ENCODE assay signal across 22 cellular contexts in the genomic region with DNA sequence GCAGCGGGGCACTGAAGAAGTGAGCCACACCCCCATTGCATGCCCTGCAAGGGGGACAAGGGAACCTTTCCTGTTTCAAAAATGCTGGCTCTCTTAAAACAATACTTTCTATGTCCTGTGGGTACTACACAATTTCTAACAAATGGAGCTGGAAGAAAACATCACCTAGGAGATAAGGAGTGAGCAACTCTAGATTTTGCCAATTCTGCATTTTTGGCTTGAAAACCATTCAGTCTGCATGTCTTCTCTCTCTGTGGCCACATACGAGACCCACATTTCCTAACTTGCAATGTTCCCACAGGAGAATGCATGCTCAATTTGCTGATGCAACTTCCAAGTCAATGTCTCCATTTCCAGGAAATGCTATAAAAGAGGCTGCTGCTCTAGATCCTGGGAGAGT.
"Had no signal": no experiment of that assay in that cellular context is flagged by ENCODE, and none has a peak within 500 bp of the region (broad histone marks: within the 10 kb centered on the region; RNA-seq: fewer than 3 reads in every experiment).

No MANE protein-coding gene starts in this region.

- H3K27ac ChIP-seq: ascending aorta, cardiac muscle cell, left lung, spleen, tibial nerve had no signal

- H3K4me3 Mint-ChIP-seq: activated CD4-positive, alpha-beta memory T cell treated with anti-CD3 and anti-CD28 coated beads for 36 hours; activated CD4-positive, alpha-beta T cell treated with anti-CD3 and anti-CD28 coated beads, Interleukin-2, amount 10 ng/mL, durations not matched to agents 24 days and 14 days; activated naive CD4-positive, alpha-beta T cell treated with anti-CD3 and anti-CD28 coated beads for 36 hours; activated naive CD8-positive, alpha-beta T cell treated with anti-CD3 and anti-CD28 coated beads, Interleukin-2, amount 10 ng/mL, durations not matched to agents 7 days and 5 days; activated T-helper 1 cell treated with anti-CD3 and anti-CD28 coated beads, Interleukin-12 subunit alpha, Interleukin-12 subunit beta, Interleukin-2, Interleukin-4 antibody, amounts not matched to agents 30 ng/mL and 10 ng/mL and 1 ng/mL, durations not matched to agents 14 hours and 24 hours and 36 hours; brain; natural killer cell had no signal

- H3K36me3 Mint-ChIP-seq: activated CD4-positive, alpha-beta memory T cell treated with anti-CD3 and anti-CD28 coated beads for 36 hours; activated naive CD8-positive, alpha-beta T cell treated with anti-CD3 and anti-CD28 coated beads, Interleukin-2, amount 10 ng/mL, durations not matched to agents 7 days and 5 days; brain; natural killer cell had no signal

- H3K27me3 Mint-ChIP-seq: activated CD4-positive, alpha-beta T cell treated with anti-CD3 and anti-CD28 coated beads, Interleukin-2, amount 10 ng/mL, durations not matched to agents 24 days and 14 days; activated naive CD8-positive, alpha-beta T cell treated with anti-CD3 and anti-CD28 coated beads, Interleukin-2, amount 10 ng/mL, durations not matched to agents 7 days and 5 days had no signal

- H3K27ac Mint-ChIP-seq: activated CD4-positive, alpha-beta memory T cell treated with anti-CD3 and anti-CD28 coated beads for 36 hours; activated CD4-positive, alpha-beta T cell treated with anti-CD3 and anti-CD28 coated beads, Interleukin-2, amount 10 ng/mL, durations not matched to agents 24 days and 14 days; activated naive CD4-positive, alpha-beta T cell treated with anti-CD3 and anti-CD28 coated beads for 36 hours; activated naive CD8-positive, alpha-beta T cell treated with anti-CD3 and anti-CD28 coated beads, Interleukin-2, amount 10 ng/mL, durations not matched to agents 7 days and 5 days; activated T-helper 1 cell treated with anti-CD3 and anti-CD28 coated beads, Interleukin-12 subunit alpha, Interleukin-12 subunit beta, Interleukin-2, Interleukin-4 antibody, amounts not matched to agents 30 ng/mL and 10 ng/mL and 1 ng/mL, durations not matched to agents 14 hours and 24 hours and 36 hours; brain; natural killer cell had no signal

- H3K4me1 Mint-ChIP-seq: activated CD4-positive, alpha-beta T cell treated with anti-CD3 and anti-CD28 coated beads, Interleukin-2, amount 10 ng/mL, durations not matched to agents 24 days and 14 days; activated naive CD8-positive, alpha-beta T cell treated with anti-CD3 and anti-CD28 coated beads, Interleukin-2, amount 10 ng/mL, durations not matched to agents 7 days and 5 days; natural killer cell had no signal

- ATAC-seq: left lung, natural killer cell, right cardiac atrium had no signal

- H3K4me3 ChIP-seq: ascending aorta, cardiac muscle cell, heart right ventricle, left lung, lung, spleen, tibial nerve had no signal

- H3K4me1 ChIP-seq: ascending aorta, left lung, spleen, tibial nerve had no signal

- H3K36me3 ChIP-seq: ascending aorta, cardiac muscle cell, heart right ventricle, left lung, spleen, tibial nerve had no signal

- H3K9me3 Mint-ChIP-seq: activated CD4-positive, alpha-beta memory T cell treated with anti-CD3 and anti-CD28 coated beads for 36 hours; activated CD4-positive, alpha-beta T cell treated with anti-CD3 and anti-CD28 coated beads, Interleukin-2, amount 10 ng/mL, durations not matched to agents 24 days and 14 days; activated naive CD4-positive, alpha-beta T cell treated with anti-CD3 and anti-CD28 coated beads for 36 hours; activated naive CD8-positive, alpha-beta T cell treated with anti-CD3 and anti-CD28 coated beads, Interleukin-2, amount 10 ng/mL, durations not matched to agents 7 days and 5 days had no signal

- DNase-seq: activated CD4-positive, alpha-beta memory T cell treated with anti-CD3 and anti-CD28 coated beads for 36 hours; activated CD4-positive, alpha-beta T cell treated with anti-CD3 and anti-CD28 coated beads, Interleukin-2, amount 10 ng/mL, durations not matched to agents 24 days and 14 days; activated CD4-positive, CD25-positive, alpha-beta regulatory T cell treated with anti-CD3 and anti-CD28 coated beads, Interleukin-2, amount 50 U/mL, for 72 hours; activated CD8-positive, alpha-beta memory T cell treated with anti-CD3 and anti-CD28 coated beads, Interleukin-2, amount 50 U/mL, for 4 hours; activated effector memory CD4-positive, alpha-beta T cell treated with anti-CD3 and anti-CD28 coated beads, Interleukin-2, amount 50 U/mL, for 16 hours; activated naive CD4-positive, alpha-beta T cell treated with anti-CD3 and anti-CD28 coated beads for 36 hours; activated naive CD8-positive, alpha-beta T cell treated with anti-CD3 and anti-CD28 coated beads, Interleukin-2, amount 10 ng/mL, durations not matched to agents 7 days and 5 days; activated T-cell treated with anti-CD3 and anti-CD28 coated beads, Interleukin-2, amount 50 U/mL, for 1 hour; cortex of kidney; heart right ventricle; left lung; mesendoderm; natural killer cell; right cardiac atrium; spleen; stimulated activated naive CD4-positive, alpha-beta T cell treated with Interleukin-2 at 50 U/mL for 16 hours had no signal

- H3K27me3 ChIP-seq: ascending aorta, cardiac muscle cell, left lung, spleen, tibial nerve had no signal

- H3K9me3 ChIP-seq: ascending aorta, heart right ventricle, left lung, spleen, tibial nerve had no signal
